8 cellular contexts compared by ENCODE assay signal in the genomic region with DNA sequence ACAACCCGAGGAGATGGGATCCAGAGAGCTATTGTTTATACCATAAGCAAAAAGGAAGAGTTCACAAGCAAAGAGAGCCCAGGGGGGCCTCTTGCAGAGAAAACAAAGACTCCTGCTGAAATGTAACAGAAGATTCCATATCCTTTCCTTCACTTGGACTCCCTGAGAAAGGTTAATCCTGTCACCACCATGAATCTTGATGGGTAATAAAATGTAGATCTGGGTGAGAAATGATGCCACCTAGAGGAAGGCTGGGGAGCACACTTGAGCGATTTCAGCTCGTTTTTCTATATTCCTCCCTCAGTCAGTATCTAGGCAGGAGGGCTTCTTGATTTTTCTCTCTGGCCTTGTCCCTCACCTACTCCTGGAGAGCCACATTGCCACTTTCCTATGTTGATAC. TPM values are rescaled to one million over a fixed set of nuclear protein-coding genes. Genes with fewer than 3 reads are reported as not detected.
A peak's percentile ranks its signal among the peaks of the same experiment; 100 is the strongest.
DNase-seq lines count a peak whose midpoint lies in the region; ATAC-seq and TF ChIP-seq lines count a peak whose summit lies in the region.

No MANE protein-coding gene starts in this region.

- 24% methylated on average over 3 of the region's 3 CpGs for WGBS in esophagus muscularis mucosa

- no peaks in the 10 kb centered on the region for H3K27me3 ChIP-seq in esophagus muscularis mucosa

- no peaks in the 10 kb centered on the region for H3K9me3 ChIP-seq in esophagus muscularis mucosa

- DNase-seq in A172 (ENCODE audit: low spot score), result peak; percentile 0
- peak; percentile 3 for DNase-seq in NCI-H526 treated with DMSO at 0.1 percent for 48 hours (lab: John Stamatoyannopoulos, UW)
- DNase-seq in esophagus muscularis mucosa (ENCODE audit: extremely low spot score), result no peak
- DNase-seq in ecto neural progenitor cell (ENCODE audit: low spot score), result no peak
- no peak for DNase-seq in G401 (ENCODE audit: low spot score)
- no peak for DNase-seq in DMS79 (lab: John Stamatoyannopoulos, UW)

- TF ChIP-seq EP300 in esophagus muscularis mucosa (IDR thresholded peaks at IDR 0.05), result no peak

- in situ Hi-C loops in G401 (cut with HindIII; ENCODE audit: low sequenced_read_pairs), result no loop called here

- TF ChIP-seq CTCF in GM12873 (IDR thresholded peaks at IDR 0.05; ENCODE audit: insufficient read depth, low read depth, low read length, missing control alignments), result peak; percentile 64
- TF ChIP-seq CTCF in esophagus muscularis mucosa (IDR thresholded peaks at IDR 0.05), result peak in 2 of 3 experiments; percentile 24 to 34

- no peaks in the 10 kb centered on the region for H3K36me3 ChIP-seq in esophagus muscularis mucosa

- H3K4me1 ChIP-seq in esophagus muscularis mucosa, result no peaks in the 10 kb centered on the region

- TF ChIP-seq POLR2A in esophagus muscularis mucosa (IDR thresholded peaks at IDR 0.05; ENCODE audit: low read depth), result no peak

- no peak for ATAC-seq in GM18498 (IDR thresholded peaks at IDR 0.05; ENCODE audit: unreplicated experiment)

- intact Hi-C loops in esophagus muscularis mucosa (cut with DNase I), result loop anchor here (5.0 kb wide), 1 partner anchor 148 kb away; no protein-coding TSS in a partner anchor

- no peak overlapping the region for H3K4me3 ChIP-seq in esophagus muscularis mucosa

- no peak overlapping the region for H3K27ac ChIP-seq in esophagus muscularis mucosa (replicated peaks in 1 of 4)

RNA-seq across cellular contexts. Expression of a gene that starts 10.2 kb away (rescaled TPM):
- total RNA-seq in A172 (2014; rRNA removed; shearing (Covaris generic)), result not detected in 2 replicates
- not detected for total RNA-seq in esophagus muscularis mucosa
- total RNA-seq in G401 (2014; rRNA removed; shearing (Covaris generic)), result not detected in 2 replicates

Comparison
In these comparisons a context has a peak if more than half of its experiments do, and no peak if none do; other contexts are left out.
1. DNase-seq: peak in A172 (single experiment) and NCI-H526 treated with DMSO at 0.1 percent for 48 hours (single experiment); none in esophagus muscularis mucosa (single experiment), ecto neural progenitor cell (single experiment), G401 (single experiment) and DMS79 (single experiment).